In the genomic region with DNA sequence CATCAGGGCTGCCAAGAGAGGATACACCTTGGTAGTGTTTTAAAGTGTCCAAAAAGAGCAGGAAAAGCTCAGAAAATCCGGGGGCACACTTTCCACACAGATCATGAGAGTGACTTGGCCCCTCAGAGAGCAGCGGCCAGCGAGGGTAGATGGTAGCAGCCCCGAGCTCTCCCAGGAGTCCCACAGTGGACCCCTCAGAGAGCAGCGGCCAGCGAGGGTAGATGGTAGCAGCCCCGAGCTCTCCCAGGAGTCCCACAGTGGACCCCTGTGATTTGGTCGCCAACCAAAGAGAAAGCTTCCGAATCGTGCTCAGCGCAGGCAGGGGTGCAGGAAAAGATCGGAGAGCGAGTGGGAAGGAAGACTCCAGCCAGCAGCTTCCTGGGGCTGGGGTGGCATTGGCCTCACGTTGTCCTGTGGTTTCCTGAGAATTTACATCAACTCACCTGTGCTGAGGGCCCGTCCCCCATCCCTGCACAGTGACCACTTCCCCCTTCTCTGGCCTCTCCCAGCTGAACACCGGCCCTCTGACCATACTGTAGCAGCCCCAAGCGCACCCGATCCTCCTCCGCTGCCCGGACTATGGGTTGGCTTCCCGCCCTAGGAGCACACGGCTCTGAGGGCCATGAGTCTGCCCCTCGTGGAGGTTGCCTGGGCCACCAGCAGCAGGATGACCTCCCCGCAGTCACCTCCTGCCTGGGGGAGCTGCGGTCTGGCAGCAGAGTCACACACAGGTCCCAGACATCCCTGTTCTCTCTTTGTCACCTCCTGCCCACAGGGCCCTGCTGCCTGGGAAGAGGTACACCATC, we compare ENCODE assay signal across 14 cellular contexts.
"Had no signal": no experiment of that assay in that cellular context is flagged by ENCODE, and none has a peak within 500 bp of the region (broad histone marks: within the 10 kb centered on the region; RNA-seq: fewer than 3 reads in every experiment).

No MANE protein-coding gene starts in this region.

- H3K4me1 ChIP-seq: colonic mucosa, lower lobe of right lung, upper lobe of right lung had no signal

- H3K36me3 ChIP-seq: colonic mucosa had no signal

- FAIRE-seq: TTC549 had no signal

- H3K27me3 ChIP-seq: colonic mucosa, upper lobe of right lung had no signal

- H3K27ac ChIP-seq: colonic mucosa, lower lobe of right lung, skin epidermis, upper lobe of right lung had no signal

- H3K4me3 ChIP-seq: colonic mucosa, lower lobe of right lung, skin epidermis, upper lobe of right lung had no signal

- DNase-seq: activated CD8-positive, alpha-beta memory T cell treated with anti-CD3 and anti-CD28 coated beads, Interleukin-2, amount 50 U/mL, for 48 hours; activated effector memory CD4-positive, alpha-beta T cell treated with Interleukin-2 at 50 U/mL for 16 hours; activated naive CD4-positive, alpha-beta T cell treated with anti-CD3 and anti-CD28 coated beads, Interleukin-2, amount 10 ng/mL, durations not matched to agents 7 days and 5 days; activated naive CD8-positive, alpha-beta T cell treated with anti-CD3 and anti-CD28 coated beads, Interleukin-2, amount 50 U/mL, for 24 hours; anterior cingulate cortex; caudate nucleus; colonic mucosa; foreskin melanocyte; immature natural killer cell; lower lobe of right lung; upper lobe of right lung had no signal

- ATAC-seq: activated naive CD8-positive, alpha-beta T cell treated with anti-CD3 and anti-CD28 coated beads, Interleukin-2, amount 50 U/mL, for 24 hours; lower lobe of right lung; natural killer cell treated with Interleukin-12 subunit alpha and Interleukin-12 subunit beta and Interleukin-15 and Interleukin-18, amount 100 ng/mL, for 72 hours; upper lobe of right lung had no signal

- H3K9me3 ChIP-seq: colonic mucosa, lower lobe of right lung, upper lobe of right lung had no signal
